26 cellular contexts compared by ENCODE assay signal in genomic region chr15:37517106-37517505, GRCh38.
DNase-seq lines count a peak whose midpoint lies in the region; FAIRE-seq and TF ChIP-seq lines count a peak whose summit lies in the region.
"Had no signal": no experiment of that assay in that cellular context is flagged by ENCODE, and none has a peak within 500 bp of the region (broad histone marks: within the 10 kb centered on the region; RNA-seq: fewer than 3 reads in every experiment).

No MANE protein-coding gene starts in this region.

- H3K27me3 Mint-ChIP-seq in astrocyte (ENCODE audit: low read depth, unreplicated experiment) = no peaks in the 10 kb centered on the region
- H3K27me3 Mint-ChIP-seq: CD4-positive, alpha-beta T cell had no signal

- H3K36me3 ChIP-seq in HAP-1 (replicated peaks) (no peaks in the 10 kb centered on the region), astrocyte (ENCODE audit: insufficient read depth, low read length) (no peaks in the 10 kb centered on the region)
- H3K36me3 ChIP-seq: BE2C; BLaER1 treated with 17β-estradiol and CSF1 and Interleukin-3, amounts not matched to agents 10 nM and 100 nM had no signal

- H3K4me3 Mint-ChIP-seq in astrocyte (ENCODE audit: unreplicated experiment) = no peak overlapping the region
- H3K4me3 Mint-ChIP-seq: CD14-positive monocyte; CD4-positive, alpha-beta T cell; CD8-positive, alpha-beta memory T cell; H9; HFFc6 had no signal

- no peak for FAIRE-seq in astrocyte (lab: Jason Lieb, UNC)
- FAIRE-seq: A204.1, D721Med, GM12878, GM19239 had no signal

- H3K4me1 ChIP-seq in HAP-1 (peaks cover 22% of the 10 kb centered on the region), astrocyte (ENCODE audit: insufficient read depth, low read length) (no peaks in the 10 kb centered on the region)
- H3K4me1 ChIP-seq: BLaER1 treated with 17β-estradiol and CSF1 and Interleukin-3, amounts not matched to agents 10 nM and 100 nM had no signal

- intact Hi-C loops in cardiac septum (cut with DNase I) = no loop called here

- in situ Hi-C loops in HAP-1 (cut with MboI; ENCODE audit: low sequenced_read_pairs) = no loop called here

- no peaks in the 10 kb centered on the region for H3K4me1 Mint-ChIP-seq in astrocyte (ENCODE audit: low read depth, unreplicated experiment)
- H3K4me1 Mint-ChIP-seq: CD14-positive monocyte; CD8-positive, alpha-beta memory T cell; H9 had no signal

- no peaks in the 10 kb centered on the region for H3K9me3 Mint-ChIP-seq in astrocyte (ENCODE audit: unreplicated experiment)
- H3K9me3 Mint-ChIP-seq: CD4-positive, alpha-beta T cell had no signal

- no peak overlapping the region for H2AFZ ChIP-seq in astrocyte (ENCODE audit: low read depth, low read length)
- H2AFZ ChIP-seq: GM23248 had no signal

- H3K27me3 ChIP-seq in HAP-1 (ENCODE audit: low read depth) = no peaks in the 10 kb centered on the region
- no peaks in the 10 kb centered on the region for H3K27me3 ChIP-seq in astrocyte (ENCODE audit: insufficient read depth, low read length)
- H3K27me3 ChIP-seq: BE2C; BLaER1 treated with 17β-estradiol and CSF1 and Interleukin-3, amounts not matched to agents 10 nM and 100 nM had no signal

- DNase-seq in HAP-1 (ENCODE audit: low spot score in 2 of 2) (peak; percentile 16 to 81), astrocyte (ENCODE audit: low read depth) (peak; percentile 0), cerebellum (ENCODE audit: low spot score) (peak; percentile 3), retinal pigment epithelial cell (ENCODE audit: low read depth) (peak; percentile 47), GOT3 (lab: John Stamatoyannopoulos, UW) (no peak), islet precursor cell (no peak), cardiac septum (ENCODE audit: low spot score) (no peak)
- DNase-seq: ACHN; AML-193; BE2C; CD4-positive, alpha-beta T cell; CD8-positive, alpha-beta memory T cell; DMS 273 treated with DMSO at 0.1 percent for 48 hours; DMS79; EL; GDM1; GM23248; H9; HFFc6 had no signal

- H3K36me3 Mint-ChIP-seq in astrocyte (ENCODE audit: low read depth, unreplicated experiment) = no peaks in the 10 kb centered on the region
- H3K36me3 Mint-ChIP-seq: CD14-positive monocyte; CD8-positive, alpha-beta memory T cell had no signal

- no peak overlapping the region for H3K27ac Mint-ChIP-seq in astrocyte (ENCODE audit: unreplicated experiment)
- H3K27ac Mint-ChIP-seq: CD4-positive, alpha-beta T cell; CD8-positive, alpha-beta memory T cell; H9; HFFc6 had no signal

- H3K9ac ChIP-seq in astrocyte (ENCODE audit: low read length) = no peak overlapping the region
- H3K9ac ChIP-seq: BLaER1 treated with 17β-estradiol and CSF1 and Interleukin-3, amounts not matched to agents 10 nM and 100 nM; GM23248 had no signal

- H3K4me3 ChIP-seq in HAP-1 (no peak overlapping the region), astrocyte (ENCODE audit: insufficient read depth, low read depth, low read length) (no peak overlapping the region), retinal pigment epithelial cell (ENCODE audit: low read length) (no peak overlapping the region)
- H3K4me3 ChIP-seq: BLaER1 treated with 17β-estradiol and CSF1 and Interleukin-3, amounts not matched to agents 10 nM and 100 nM; GM12878; GM23248 had no signal

- H3K9me3 ChIP-seq in HAP-1 (no peaks in the 10 kb centered on the region), astrocyte (ENCODE audit: insufficient read depth, low read depth, low read length) (no peaks in the 10 kb centered on the region)
- H3K9me3 ChIP-seq: BE2C had no signal

- no peak overlapping the region for H3K4me2 ChIP-seq in astrocyte (ENCODE audit: low read length)
- H3K4me2 ChIP-seq: BLaER1 treated with 17β-estradiol and CSF1 and Interleukin-3, amounts not matched to agents 10 nM and 100 nM had no signal

- TF ChIP-seq CTCF in astrocyte (IDR thresholded peaks at IDR 0.05; ENCODE audit: insufficient read depth, low read depth, low read length) (no peak), retinal pigment epithelial cell (conservative IDR thresholded peaks at IDR 0.05; ENCODE audit: low read depth, low read length) (no peak)

- H3K79me2 ChIP-seq in astrocyte (ENCODE audit: insufficient read depth, low read length) = no peaks in the 10 kb centered on the region

- H3K27ac ChIP-seq in astrocyte (ENCODE audit: low read depth, low read length) = no peak overlapping the region
- H3K27ac ChIP-seq: 22Rv1; BLaER1 treated with 17β-estradiol and CSF1 and Interleukin-3, amounts not matched to agents 10 nM and 100 nM; GM23248 had no signal

- H4K20me1 ChIP-seq in astrocyte (ENCODE audit: insufficient read depth, low read length) = no peaks in the 10 kb centered on the region
- H4K20me1 ChIP-seq: BLaER1 treated with 17β-estradiol and CSF1 and Interleukin-3, amounts not matched to agents 10 nM and 100 nM had no signal

Comparison
In these comparisons a context has a peak if more than half of its experiments do, and no peak if none do; other contexts are left out.
1. DNase-seq: peak in HAP-1 (2 of 2), astrocyte (single experiment), cerebellum (single experiment) and retinal pigment epithelial cell (single experiment); none in GOT3 (single experiment), islet precursor cell (single experiment) and cardiac septum (single experiment).